Comparison of ENCODE assay signal across 16 cellular contexts in genomic region chr6:6717953-6718352, GRCh38.
DNase-seq lines count a peak whose midpoint lies in the region; ATAC-seq and TF ChIP-seq lines count a peak whose summit lies in the region.
"Had no signal": no experiment of that assay in that cellular context is flagged by ENCODE, and none has a peak within 500 bp of the region (broad histone marks: within the 10 kb centered on the region; RNA-seq: fewer than 3 reads in every experiment).

No MANE protein-coding gene starts in this region.

- peaks cover 18% of the 10 kb centered on the region for H3K4me1 Mint-ChIP-seq in progenitor cell of endocrine pancreas (ENCODE audit: low read depth)

- H3K9ac ChIP-seq in mesenchymal stem cell (ENCODE audit: low read length), result no peak overlapping the region

- no peak overlapping the region for H3K23ac ChIP-seq in mesenchymal stem cell (ENCODE audit: low read length in 2 of 2)

- H3K4me1 ChIP-seq in mesenchymal stem cell (ENCODE audit: control insufficient read depth, insufficient read depth, low read depth, low read length), result peaks cover 7% of the 10 kb centered on the region
- H3K4me1 ChIP-seq: prostate gland had no signal

- no peak overlapping the region for H3K4me2 ChIP-seq in mesenchymal stem cell (ENCODE audit: low read length, poor library complexity, severe bottlenecking)

- H3K36me3 Mint-ChIP-seq in progenitor cell of endocrine pancreas (ENCODE audit: insufficient read depth), result no peaks in the 10 kb centered on the region
- H3K36me3 Mint-ChIP-seq: CD8-positive, alpha-beta T cell had no signal

- H3K4me3 Mint-ChIP-seq in progenitor cell of endocrine pancreas (ENCODE audit: low read depth), result no peak overlapping the region
- H3K4me3 Mint-ChIP-seq: CD8-positive, alpha-beta T cell; H9 had no signal

- H3K9me3 Mint-ChIP-seq in progenitor cell of endocrine pancreas (ENCODE audit: low read depth), result no peaks in the 10 kb centered on the region
- H3K9me3 Mint-ChIP-seq: CD8-positive, alpha-beta T cell; H9 had no signal

- H3K4ac ChIP-seq in mesenchymal stem cell (ENCODE audit: low read depth in 1 of 2, low read length in 2 of 2), result no peak overlapping the region

- H2BK12ac ChIP-seq in mesenchymal stem cell (ENCODE audit: low read length in 2 of 2), result no peak overlapping the region

- no peak overlapping the region for H2BK5ac ChIP-seq in mesenchymal stem cell (ENCODE audit: low read depth, low read length, poor library complexity, severe bottlenecking)

- H3K27ac ChIP-seq in mesenchymal stem cell (ENCODE audit: low read length, poor library complexity, severe bottlenecking), result peak overlapping the region; percentile 9
- H3K27ac ChIP-seq: brain microvascular endothelial cell, prostate gland had no signal

- TF ChIP-seq CTCF in progenitor cell of endocrine pancreas (IDR thresholded peaks at IDR 0.05; ENCODE audit: unreplicated experiment), result no peak

- H3K27me3 ChIP-seq in mesenchymal stem cell (ENCODE audit: control insufficient read depth in 1 of 2, insufficient read depth in 1 of 2, low read length in 2 of 2), result no peaks in the 10 kb centered on the region
- H3K27me3 ChIP-seq: brain microvascular endothelial cell, MG63 had no signal

- 40% methylated on average over 3 of the region's 3 CpGs for WGBS in mesenchymal stem cell

- H3K14ac ChIP-seq in mesenchymal stem cell (ENCODE audit: low read length in 2 of 2), result no peak overlapping the region

- H3K27me3 Mint-ChIP-seq in progenitor cell of endocrine pancreas, result no peaks in the 10 kb centered on the region

- peak overlapping the region; percentile 67 for H4K8ac ChIP-seq in mesenchymal stem cell (ENCODE audit: low read length)

- H3K4me3 ChIP-seq in mesenchymal stem cell (ENCODE audit: insufficient read depth in 1 of 2, low read depth in 1 of 2, low read length in 2 of 2), result no peak overlapping the region
- H3K4me3 ChIP-seq: MG63, prostate gland had no signal

- H3K27ac Mint-ChIP-seq in progenitor cell of endocrine pancreas, result no peak overlapping the region
- H3K27ac Mint-ChIP-seq: CD8-positive, alpha-beta T cell had no signal

- no peaks in the 10 kb centered on the region for H3K9me3 ChIP-seq in mesenchymal stem cell (ENCODE audit: control insufficient read depth, low read length)
- H3K9me3 ChIP-seq: MG63, prostate gland had no signal

- H2BK15ac ChIP-seq in mesenchymal stem cell (ENCODE audit: low read depth, poor library complexity, severe bottlenecking), result no peak overlapping the region

- no peak overlapping the region for H4K91ac ChIP-seq in mesenchymal stem cell (ENCODE audit: low read length)

- no peak for ATAC-seq in HG03135 (IDR thresholded peaks at IDR 0.05; ENCODE audit: unreplicated experiment)
- ATAC-seq: CD8-positive, alpha-beta T cell had no signal

- no peak overlapping the region for H3K18ac ChIP-seq in mesenchymal stem cell (ENCODE audit: low read depth in 1 of 2, low read length in 2 of 2)

- no peak overlapping the region for H2AFZ ChIP-seq in mesenchymal stem cell (ENCODE audit: low read depth, low read length)

- H3K79me1 ChIP-seq in mesenchymal stem cell (replicated peaks; ENCODE audit: low read length, poor library complexity, severe bottlenecking), result no peaks in the 10 kb centered on the region

- H3K36me3 ChIP-seq in mesenchymal stem cell (ENCODE audit: control insufficient read depth in 1 of 2, insufficient read depth in 2 of 2, low read depth in 1 of 2, low read length in 2 of 2), result no peaks in the 10 kb centered on the region
- H3K36me3 ChIP-seq: brain microvascular endothelial cell, MG63, prostate gland had no signal

- DNase-seq in GDM1 (lab: John Stamatoyannopoulos, UW), result peak; percentile 77
- DNase-seq in NOMO-1 (lab: John Stamatoyannopoulos, UW; ENCODE audit: unreplicated experiment in 2 of 2), result peak; percentile 35 to 38
- DNase-seq in dermis microvascular lymphatic vessel endothelial cell (ENCODE audit: low read depth in 2 of 2), result peak; percentile 93
- DNase-seq in mesenchymal stem cell, result peak; percentile 86
- no peak for DNase-seq in NCI-H524 treated with DMSO at 0.1 percent for 48 hours (lab: John Stamatoyannopoulos, UW)
- no peak for DNase-seq in progenitor cell of endocrine pancreas (ENCODE audit: low spot score, unreplicated experiment)
- DNase-seq in stimulated activated CD4-positive, alpha-beta T cell treated with anti-CD3 and anti-CD28 coated beads, Interleukin-15, amount 100 ng/mL, for 24 hours, result no peak
- DNase-seq: activated T-cell treated with anti-CD3 and anti-CD28 coated beads for 4 hours; brain microvascular endothelial cell; CD8-positive, alpha-beta T cell; H9; MG63; NCI-H526; trophoblast cell had no signal

- H2BK120ac ChIP-seq in mesenchymal stem cell (ENCODE audit: low read depth, low read length), result no peak overlapping the region

- no peak overlapping the region for H2AK5ac ChIP-seq in mesenchymal stem cell (ENCODE audit: low read length, severe bottlenecking)

Comparison
In these comparisons a context has a peak if more than half of its experiments do, and no peak if none do; other contexts are left out.
1. DNase-seq: peak in GDM1 (single experiment), NOMO-1 (2 of 2), dermis microvascular lymphatic vessel endothelial cell (2 of 2) and mesenchymal stem cell (single experiment); none in NCI-H524 treated with DMSO at 0.1 percent for 48 hours (single experiment), progenitor cell of endocrine pancreas (single experiment) and stimulated activated CD4-positive, alpha-beta T cell treated with anti-CD3 and anti-CD28 coated beads, Interleukin-15, amount 100 ng/mL, for 24 hours (single experiment).